In the genomic region with DNA sequence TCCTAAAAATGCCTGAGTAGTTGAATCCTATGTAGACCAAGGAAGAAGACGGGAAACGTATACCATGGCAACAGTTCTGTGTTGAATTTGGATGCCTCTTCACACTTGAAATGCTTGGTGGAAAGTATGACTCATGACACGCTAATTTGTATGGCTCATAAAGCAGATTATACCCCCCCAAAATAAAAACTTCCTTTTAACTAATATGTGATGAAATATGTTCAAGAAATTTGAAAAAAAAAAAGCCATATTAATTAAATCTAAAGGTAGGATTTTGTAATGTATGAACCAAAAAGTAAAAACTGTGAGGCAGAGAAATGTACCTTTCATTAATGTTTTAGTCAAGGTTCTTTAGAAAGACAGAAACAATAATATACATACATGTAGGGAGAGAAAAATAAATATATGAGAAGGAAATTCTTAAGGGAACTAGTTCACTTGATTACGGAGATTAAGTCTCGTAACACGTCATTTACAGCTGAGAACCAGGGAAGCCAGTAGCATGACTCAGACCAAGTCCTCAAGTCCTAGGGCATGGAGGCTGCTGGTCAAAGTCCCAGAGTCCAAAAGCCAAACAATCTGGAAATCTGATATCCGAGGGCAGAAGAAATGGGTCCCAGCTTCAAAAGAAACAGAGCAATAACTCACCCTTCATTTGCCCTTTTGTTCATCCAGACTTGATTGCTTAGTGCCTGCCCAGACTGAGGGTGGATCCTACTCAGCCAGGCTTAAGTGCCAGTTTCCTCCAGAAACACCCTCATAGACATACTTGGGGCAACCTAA, we compare ENCODE assay signal across 11 cellular contexts.
DNase-seq lines count a peak whose midpoint lies in the region; FAIRE-seq and TF ChIP-seq lines count a peak whose summit lies in the region.
"Had no signal": no experiment of that assay in that cellular context is flagged by ENCODE, and none has a peak within 500 bp of the region (broad histone marks: within the 10 kb centered on the region; RNA-seq: fewer than 3 reads in every experiment).

No MANE protein-coding gene starts in this region.

- no peak for TF ChIP-seq POLR2A in H1 (IDR thresholded peaks at IDR 0.05; ENCODE audit: control extremely low read depth in 1 of 2, low read depth in 2 of 2, low read length in 2 of 2)

- H3K36me3 Mint-ChIP-seq in neural progenitor cell: no peaks in the 10 kb centered on the region

- H3K9ac ChIP-seq in H1 (replicated peaks in 1 of 4; ENCODE audit: extremely low read depth in 1 of 4, low read depth in 3 of 4, low read length in 3 of 4) (no peak overlapping the region), neural progenitor cell (no peak overlapping the region), MM.1S (ENCODE audit: low read length) (no peak overlapping the region)

- H2BK20ac ChIP-seq in H1 (ENCODE audit: low read length): no peak overlapping the region

- H3K4me3 Mint-ChIP-seq in neural progenitor cell: no peak overlapping the region
- H3K4me3 Mint-ChIP-seq: brain had no signal

- no peak overlapping the region for H3K4me3 ChIP-seq in H1 (ENCODE audit: extremely low read depth in 1 of 4, insufficient read depth in 2 of 4, low read depth in 3 of 4, low read length in 4 of 4)
- no peak overlapping the region for H3K4me3 ChIP-seq in neural progenitor cell
- no peak overlapping the region for H3K4me3 ChIP-seq in MM.1S (ENCODE audit: low read length)

- no peak overlapping the region for H4K5ac ChIP-seq in H1 (ENCODE audit: insufficient read length, low read depth, low read length)

- peaks cover 5% of the 10 kb centered on the region for H3K4me1 Mint-ChIP-seq in neural progenitor cell

- H3K79me2 ChIP-seq in H1 (ENCODE audit: control insufficient read depth in 1 of 2, insufficient read depth in 2 of 2, low read length in 2 of 2) (no peaks in the 10 kb centered on the region), neural progenitor cell (ENCODE audit: low read depth) (no peaks in the 10 kb centered on the region), MM.1S (ENCODE audit: low read length) (no peaks in the 10 kb centered on the region)

- no peaks in the 10 kb centered on the region for H3K27me3 Mint-ChIP-seq in neural progenitor cell (ENCODE audit: insufficient read depth, low read depth)
- H3K27me3 Mint-ChIP-seq: brain had no signal

- H3K36me3 ChIP-seq in H1 (ENCODE audit: control insufficient read depth in 2 of 4, insufficient read depth in 4 of 4, low read length in 3 of 4): no peaks in the 10 kb centered on the region
- no peaks in the 10 kb centered on the region for H3K36me3 ChIP-seq in neural progenitor cell
- no peaks in the 10 kb centered on the region for H3K36me3 ChIP-seq in MM.1S (replicated peaks; ENCODE audit: insufficient read depth, low read length)

- H3K4me2 ChIP-seq in H1 (ENCODE audit: insufficient read depth in 1 of 2, low read depth in 2 of 2, low read length in 2 of 2) (no peak overlapping the region), neural progenitor cell (no peak overlapping the region), MM.1S (ENCODE audit: low read depth, low read length) (no peak overlapping the region)

- H3K27me3 ChIP-seq in H1 (replicated peaks in 1 of 4; ENCODE audit: control insufficient read depth in 3 of 4, extremely low read depth in 1 of 4, insufficient read depth in 3 of 4, low read length in 3 of 4) (no peaks in the 10 kb centered on the region), neural progenitor cell (no peaks in the 10 kb centered on the region), MM.1S (replicated peaks; ENCODE audit: insufficient read depth, low read length) (no peaks in the 10 kb centered on the region)

- no peak overlapping the region for H4K91ac ChIP-seq in H1 (replicated peaks; ENCODE audit: insufficient read length, low read length)

- no peak overlapping the region for H4K8ac ChIP-seq in H1 (ENCODE audit: extremely low read depth, insufficient read depth, low read length)

- H2AFZ ChIP-seq in H1 (ENCODE audit: low read length): peak overlapping the region; percentile 74
- H2AFZ ChIP-seq in neural progenitor cell (replicated peaks): no peak overlapping the region
- H2AFZ ChIP-seq in MM.1S (ENCODE audit: low read length): no peak overlapping the region

- H3K79me1 ChIP-seq in H1 (ENCODE audit: low read depth, low read length): no peaks in the 10 kb centered on the region

- no peak overlapping the region for H3K27ac Mint-ChIP-seq in neural progenitor cell

- FAIRE-seq in H1 (lab: Jason Lieb, UNC): no peak

- no peak overlapping the region for H2BK12ac ChIP-seq in H1 (ENCODE audit: low read depth, low read length)

- H3K9me3 ChIP-seq in H1 (ENCODE audit: insufficient read depth in 2 of 2, low read depth in 1 of 2, low read length in 1 of 2) (no peaks in the 10 kb centered on the region), neural progenitor cell (ENCODE audit: low read depth) (no peaks in the 10 kb centered on the region), MM.1S (replicated peaks; ENCODE audit: insufficient read depth, low read length) (no peaks in the 10 kb centered on the region)

- H3K27ac ChIP-seq in H1 (ENCODE audit: low read depth, low read length) (no peak overlapping the region), neural progenitor cell (no peak overlapping the region), MM.1S (ENCODE audit: low read length) (no peak overlapping the region)

- H4K20me1 ChIP-seq in H1 (replicated peaks in 1 of 2; ENCODE audit: control insufficient read depth in 1 of 2, insufficient read depth in 2 of 2, low read length in 2 of 2): no peaks in the 10 kb centered on the region
- H4K20me1 ChIP-seq in neural progenitor cell (ENCODE audit: low read depth): no peaks in the 10 kb centered on the region
- H4K20me1 ChIP-seq in MM.1S (ENCODE audit: insufficient read depth, low read length): no peaks in the 10 kb centered on the region

- no peak overlapping the region for H2BK5ac ChIP-seq in H1 (ENCODE audit: low read depth, low read length)

- no peak overlapping the region for H2AK5ac ChIP-seq in H1 (ENCODE audit: low read depth, low read length)

- WGBS in H1 (ENCODE audit: extremely low coverage in 1 of 2, insufficient coverage in 1 of 2, insufficient read length in 1 of 2, insufficient replicate concordance in 2 of 2, low coverage in 1 of 2, low lambda C conversion rate in 2 of 2, missing lambda C conversion rate in 1 of 2), 2 experiments: 84% methylated on average over 7 of the region's 7 CpGs; no CpG with 5 or more reads in 1 of the 2 experiments

- CTCF ChIA-PET in H1 (lab: Charles Lee; ENCODE audit: partially characterized antibody): no interaction called here

- H3K9me3 Mint-ChIP-seq in neural progenitor cell: peaks cover 3% of the 10 kb centered on the region

- no peak overlapping the region for H2BK120ac ChIP-seq in H1 (replicated peaks; ENCODE audit: low read depth, low read length)

- H3K4ac ChIP-seq in H1 (replicated peaks; ENCODE audit: insufficient read length, low read depth, low read length): no peak overlapping the region

- DNase-seq in ELF-1 (ENCODE audit: low read depth, low spot score) (peak; percentile 52), NCI-H226 (peak; percentile 94), H1 (ENCODE audit: low read depth in 1 of 2, low spot score in 2 of 2) (no peak), neural progenitor cell (ENCODE audit: low spot score) (peak; percentile 22), midbrain (lab: John Stamatoyannopoulos, UW) (no peak), NCI-H1436 (lab: John Stamatoyannopoulos, UW) (no peak), MM.1S (no peak), NCI-H345 (lab: John Stamatoyannopoulos, UW) (no peak)
- DNase-seq: left ventricle myocardium superior, NCI-H1930 had no signal

- H3K23me2 ChIP-seq in H1 (ENCODE audit: low read depth, low read length): no peaks in the 10 kb centered on the region

- no peak overlapping the region for H3K23ac ChIP-seq in H1 (ENCODE audit: insufficient read length)

- no peak overlapping the region for H3K18ac ChIP-seq in H1 (ENCODE audit: extremely low read depth, low read length)

- H3K9me2 ChIP-seq in MM.1S (replicated peaks; ENCODE audit: insufficient read depth, low read length): no peaks in the 10 kb centered on the region

- H3K14ac ChIP-seq in H1 (ENCODE audit: insufficient read length): no peak overlapping the region

- H3K4me1 ChIP-seq in H1 (replicated peaks in 1 of 4; ENCODE audit: control insufficient read depth in 3 of 4, insufficient read depth in 4 of 4, low read length in 3 of 4) (no peaks in the 10 kb centered on the region), neural progenitor cell (no peaks in the 10 kb centered on the region), MM.1S (ENCODE audit: low read length) (no peaks in the 10 kb centered on the region)

- no peak for TF ChIP-seq EP300 in H1 (IDR thresholded peaks at IDR 0.05; ENCODE audit: borderline replicate concordance in 1 of 2, low read depth in 2 of 2, low read length in 2 of 2)

- POLR2A ChIA-PET in H1 (lab: Charles Lee; ENCODE audit: partially characterized antibody): no interaction called here

- H2BK15ac ChIP-seq in H1 (ENCODE audit: low read length): no peak overlapping the region

- H3F3A ChIP-seq in neural progenitor cell (ENCODE audit: low read depth): no peaks in the 10 kb centered on the region
- no peaks in the 10 kb centered on the region for H3F3A ChIP-seq in MM.1S (ENCODE audit: insufficient read depth, low read length)

- TF ChIP-seq RAD21 in H1 (IDR thresholded peaks at IDR 0.05 in 1 of 2, conservative IDR thresholded peaks at IDR 0.05 in 1 of 2; ENCODE audit: low read depth in 2 of 2, low read length in 2 of 2): no peak

- H3K56ac ChIP-seq in H1 (replicated peaks; ENCODE audit: insufficient read length, low read depth, low read length): no peak overlapping the region

- TF ChIP-seq CTCF in H1 (IDR thresholded peaks at IDR 0.05; ENCODE audit: control extremely low read depth in 1 of 3, insufficient read depth in 1 of 3, low read depth in 1 of 3, low read length in 3 of 3) (no peak), neural progenitor cell (IDR thresholded peaks at IDR 0.05) (no peak), MM.1S (IDR thresholded peaks at IDR 0.05; ENCODE audit: low read length) (no peak)

TF ChIP-seq in H1, 55 proteins besides CTCF, POLR2A, EP300 and RAD21:
- no peak for TF ChIP-seq SIX5 (IDR thresholded peaks at IDR 0.05; ENCODE audit: low read depth, low read length)
- no peak for TF ChIP-seq SRF (IDR thresholded peaks at IDR 0.05; ENCODE audit: low read depth, low read length)
- TF ChIP-seq SP1 (IDR thresholded peaks at IDR 0.05; ENCODE audit: low read depth, low read length): no peak
- TF ChIP-seq SP4 (IDR thresholded peaks at IDR 0.05; ENCODE audit: low read length): no peak
- no peak for TF ChIP-seq SIN3A (conservative IDR thresholded peaks at IDR 0.05 in 1 of 2, IDR thresholded peaks at IDR 0.05 in 1 of 2; ENCODE audit: low read depth in 1 of 2, low read length in 2 of 2)
- no peak for TF ChIP-seq HDAC6 (IDR thresholded peaks at IDR 0.05; ENCODE audit: low read depth, low read length)

Comparison
In these comparisons a context has a peak if more than half of its experiments do, and no peak if none do; other contexts are left out.
1. DNase-seq: peak in ELF-1 (single experiment), NCI-H226 (single experiment) and neural progenitor cell (single experiment); none in H1 (0 of 2), midbrain (single experiment), NCI-H1436 (single experiment), MM.1S (single experiment) and NCI-H345 (single experiment).